16 cellular contexts compared by ENCODE assay signal in genomic region chr18:11268691-11269686, GRCh38.
A peak's percentile ranks its signal among the peaks of the same experiment; 100 is the strongest.
DNase-seq lines count a peak whose midpoint lies in the region; ATAC-seq and TF ChIP-seq lines count a peak whose summit lies in the region.
"Had no signal": no experiment of that assay in that cellular context is flagged by ENCODE, and none has a peak within 500 bp of the region (broad histone marks: within the 10 kb centered on the region; RNA-seq: fewer than 3 reads in every experiment).

No MANE protein-coding gene starts in this region.

- no peaks in the 10 kb centered on the region for H3K9me3 ChIP-seq in SJCRH30 (replicated peaks)

- H3K36me3 ChIP-seq in ACC112 (ENCODE audit: insufficient read depth, low read length) (no peaks in the 10 kb centered on the region), SJCRH30 (no peaks in the 10 kb centered on the region)
- H3K36me3 ChIP-seq: tibial nerve had no signal

- peak; percentile 44 for DNase-seq in MV-4-11 (lab: John Stamatoyannopoulos, UW)
- peak; percentile 85 for DNase-seq in fibroblast of peridontal ligament (ENCODE audit: extremely low read depth)
- no peak for DNase-seq in omental fat pad (ENCODE audit: low spot score)
- no peak for DNase-seq in NOMO-1 treated with DMSO at 0.1 percent for 48 hours (lab: John Stamatoyannopoulos, UW; ENCODE audit: unreplicated experiment)
- no peak for DNase-seq in SJCRH30
- DNase-seq in Kasumi-1 (lab: John Stamatoyannopoulos, UW), result no peak
- DNase-seq: activated T-cell treated with anti-CD3 and anti-CD28 coated beads, Interleukin-2, amount 50 U/mL, for 1 hour; dermis blood vessel endothelial cell; immature natural killer cell; NCI-H1105 treated with DMSO at 0.1 percent for 48 hours; NCI-H446 treated with DMSO at 0.1 percent for 48 hours; T-cell had no signal

- ATAC-seq in omental fat pad (ENCODE audit: low FRiP score), result peak; percentile 92
- no peak for ATAC-seq in GM21528 (IDR thresholded peaks at IDR 0.05; ENCODE audit: low FRiP score, unreplicated experiment)
- ATAC-seq: activated CD4-positive, CD25-positive, alpha-beta regulatory T cell treated with anti-CD3 and anti-CD28 coated beads, Interleukin-2, amount 50 U/mL, for 24 hours; T-cell had no signal

- TF ChIP-seq CTCF in omental fat pad (IDR thresholded peaks at IDR 0.05), result no peak

- H3K79me2 ChIP-seq in ACC112 (ENCODE audit: control insufficient read depth, insufficient read depth, low read length, unreplicated experiment), result no peaks in the 10 kb centered on the region

- H3K27ac ChIP-seq in ACC112 (ENCODE audit: low read depth, low read length) (no peak overlapping the region), SJCRH30 (no peak overlapping the region)

- H2AFZ ChIP-seq in ACC112 (ENCODE audit: low read length, unreplicated experiment), result peak overlapping the region; percentile 71

- H3K4me1 ChIP-seq in ACC112 (ENCODE audit: control insufficient read depth, insufficient read depth, low read length, unreplicated experiment), result peaks cover 6% of the 10 kb centered on the region
- no peaks in the 10 kb centered on the region for H3K4me1 ChIP-seq in SJCRH30

- H3K27me3 ChIP-seq in ACC112 (ENCODE audit: insufficient read depth, low read length), result peaks cover 5% of the 10 kb centered on the region
- no peaks in the 10 kb centered on the region for H3K27me3 ChIP-seq in SJCRH30
- H3K27me3 ChIP-seq: tibial nerve had no signal

- peak overlapping the region; percentile 60 for H3K4me3 ChIP-seq in ACC112 (ENCODE audit: low read depth, low read length)
- no peak overlapping the region for H3K4me3 ChIP-seq in SJCRH30
- H3K4me3 ChIP-seq: tibial nerve had no signal

Comparison
In these comparisons a context has a peak if more than half of its experiments do, and no peak if none do; other contexts are left out.
1. DNase-seq: peak in MV-4-11 (single experiment) and fibroblast of peridontal ligament (single experiment); none in omental fat pad (single experiment), NOMO-1 treated with DMSO at 0.1 percent for 48 hours (single experiment), SJCRH30 (0 of 2) and Kasumi-1 (0 of 2).